8 cellular contexts compared by ENCODE assay signal in the genomic region with DNA sequence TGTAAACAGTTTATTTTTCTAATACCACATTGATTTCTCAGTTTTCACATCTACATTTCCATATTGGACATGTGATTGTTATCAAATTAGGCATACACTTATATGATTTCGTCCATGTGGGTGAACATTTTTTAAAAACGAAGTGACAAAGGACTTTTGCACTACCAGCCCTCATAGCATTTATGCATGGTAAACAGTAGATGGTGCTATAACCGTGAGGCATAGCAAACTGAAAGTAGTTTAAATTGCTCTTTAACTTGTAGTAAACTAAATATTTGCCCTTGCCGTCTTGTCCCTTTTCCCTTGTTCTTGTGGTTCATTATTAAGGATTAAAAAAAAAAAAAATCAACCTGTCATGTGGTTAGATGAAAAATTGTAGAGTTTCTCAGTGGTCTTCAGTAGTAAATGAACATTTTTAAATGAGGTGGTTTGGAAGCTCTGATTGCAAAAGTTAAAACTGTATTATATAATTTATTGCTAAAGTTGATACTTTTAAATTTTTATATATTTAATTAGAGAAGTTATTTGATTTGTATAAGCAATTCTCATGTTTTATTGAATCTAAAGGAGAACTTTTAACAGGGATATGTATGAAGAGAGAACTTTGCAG. TPM values are rescaled to one million over a fixed set of nuclear protein-coding genes. Genes with fewer than 3 reads are reported as not detected.
A peak's percentile ranks its signal among the peaks of the same experiment; 100 is the strongest.
DNase-seq lines count a peak whose midpoint lies in the region; ATAC-seq, FAIRE-seq and TF ChIP-seq lines count a peak whose summit lies in the region.

No MANE protein-coding gene starts in this region.

- H3K27ac ChIP-seq in RWPE2 (ENCODE audit: poor library complexity, severe bottlenecking) (no peak overlapping the region), dorsolateral prefrontal cortex (no peak overlapping the region), aorta (ENCODE audit: low read depth in 1 of 2, low read length in 2 of 2) (no peak overlapping the region)

- 0 to 1% methylated on average over 4 of the region's 4 CpGs for WGBS in aorta, 2 donors

- no peaks in the 10 kb centered on the region for H3K36me3 Mint-ChIP-seq in activated T-cell treated with anti-CD3 and anti-CD28 coated beads, Interleukin-2, amount 50 U/mL, for 4 hours (ENCODE audit: insufficient read depth)
- H3K36me3 Mint-ChIP-seq in memory B cell: peaks cover 6% of the 10 kb centered on the region

- H3K4me3 ChIP-seq in RWPE2 (ENCODE audit: severe bottlenecking): no peak overlapping the region
- peak overlapping the region in 41 of 59 donors; percentile 3 to 53 (median 28) for H3K4me3 ChIP-seq in dorsolateral prefrontal cortex
- peak overlapping the region in 1 of 2 donors; percentile 48 for H3K4me3 ChIP-seq in aorta (ENCODE audit: low read length in 2 of 2)

- peak overlapping the region; percentile 73 for H3K4me3 Mint-ChIP-seq in activated T-cell treated with anti-CD3 and anti-CD28 coated beads, Interleukin-2, amount 50 U/mL, for 4 hours
- peak overlapping the region; percentile 69 for H3K4me3 Mint-ChIP-seq in memory B cell

- H3K9me3 Mint-ChIP-seq in activated T-cell treated with anti-CD3 and anti-CD28 coated beads, Interleukin-2, amount 50 U/mL, for 4 hours: no peaks in the 10 kb centered on the region
- H3K9me3 Mint-ChIP-seq in memory B cell: no peaks in the 10 kb centered on the region

- H3K36me3 ChIP-seq in RWPE2 (ENCODE audit: low read depth) (peaks cover 16% of the 10 kb centered on the region; the same call in 1 of the 2 replicates), aorta (ENCODE audit: control insufficient read depth in 1 of 2, insufficient read depth in 2 of 2, low read length in 1 of 2) (no peaks in the 10 kb centered on the region)

- H3K4me1 ChIP-seq in RWPE2 (ENCODE audit: insufficient read depth, poor library complexity, severe bottlenecking): no peaks in the 10 kb centered on the region
- peaks cover 0 to 2% of the 10 kb centered on the region in 2 donors for H3K4me1 ChIP-seq in aorta (ENCODE audit: control insufficient read depth in 1 of 2, insufficient read depth in 2 of 2, low read length in 2 of 2)

- no peaks in the 10 kb centered on the region for H3K9me3 ChIP-seq in RWPE2 (ENCODE audit: severe bottlenecking)
- no peaks in the 10 kb centered on the region for H3K9me3 ChIP-seq in aorta (ENCODE audit: control insufficient read depth, low read length)

- no peak for DNase-seq in activated T-cell treated with anti-CD3 and anti-CD28 coated beads, Interleukin-2, amount 50 U/mL, for 4 hours
- no peak for DNase-seq in activated T-cell treated with anti-CD3 and anti-CD28 coated beads, Interleukin-2, amount 50 U/mL, for 1 hour
- DNase-seq in HTR-8/SVneo (ENCODE audit: insufficient read length, low spot score) (peak; percentile 55), RWPE2 (ENCODE audit: low spot score) (no peak), dorsolateral prefrontal cortex (no peak), memory B cell (ENCODE audit: low spot score in 2 of 2) (peak in 1 of 2 donors; percentile 26), aorta (no peak)

- peak; percentile 92 for TF ChIP-seq CTCF in RWPE2 (IDR thresholded peaks at IDR 0.05; ENCODE audit: poor library complexity, severe bottlenecking)
- peak; percentile 55 to 91 (median 76) for TF ChIP-seq CTCF in dorsolateral prefrontal cortex (IDR thresholded peaks at IDR 0.05 in 54 of 56, conservative IDR thresholded peaks at IDR 0.05 in 2 of 56; ENCODE audit: low read depth in 1 of 56, partially characterized antibody in 56 of 56)

- no peak overlapping the region for H3K27ac Mint-ChIP-seq in memory B cell

- H3K4me1 Mint-ChIP-seq in activated T-cell treated with anti-CD3 and anti-CD28 coated beads, Interleukin-2, amount 50 U/mL, for 4 hours (ENCODE audit: low read depth): peaks cover 2% of the 10 kb centered on the region
- no peaks in the 10 kb centered on the region for H3K4me1 Mint-ChIP-seq in memory B cell

- H3K27me3 ChIP-seq in RWPE2 (ENCODE audit: insufficient read depth, poor library complexity, severe bottlenecking): no peaks in the 10 kb centered on the region
- no peaks in the 10 kb centered on the region for H3K27me3 ChIP-seq in dorsolateral prefrontal cortex
- H3K27me3 ChIP-seq in aorta (ENCODE audit: control insufficient read depth in 1 of 2, insufficient read depth in 2 of 2, low read length in 1 of 2): no peaks in the 10 kb centered on the region

- no peak for FAIRE-seq in HTR-8/SVneo (lab: Jason Lieb, UNC)

- no peaks in the 10 kb centered on the region for H3K27me3 Mint-ChIP-seq in activated T-cell treated with anti-CD3 and anti-CD28 coated beads, Interleukin-2, amount 50 U/mL, for 4 hours (ENCODE audit: low read depth)
- no peaks in the 10 kb centered on the region for H3K27me3 Mint-ChIP-seq in memory B cell

- ATAC-seq in activated T-cell treated with anti-CD3 and anti-CD28 coated beads, Interleukin-2, amount 50 U/mL, for 4 hours: peak; percentile 58
- ATAC-seq in GM21619 (IDR thresholded peaks at IDR 0.05; ENCODE audit: unreplicated experiment) (peak; percentile 95), RWPE2 (ENCODE audit: low read depth) (peak; percentile 61; the same call in 2 of the 3 replicates), memory B cell (ENCODE audit: low read depth) (peak; percentile 79), aorta (ENCODE audit: low FRiP score) (peak; percentile 82)

- intact Hi-C loops in dorsolateral prefrontal cortex (cut with DNase I) (loop anchor here (5.0 to 10.0 kb wide), 2 partner anchors 60 to 63 kb away; a partner anchor contains a TSS), aorta (cut with DNase I) (loop anchor here (5.0 kb wide), 1 partner anchor 63 kb away; no protein-coding TSS in a partner anchor)

RNA-seq across cellular contexts. Expression of a gene that starts 24.0 kb away (rescaled TPM):
- not detected for total RNA-seq in activated T-cell treated with anti-CD3 and anti-CD28 coated beads, Interleukin-2, amount 50 U/mL, for 4 hours
- total RNA-seq in dorsolateral prefrontal cortex (1 to 10 TPM in 13 of 120 experiments, under 1 TPM in 61, not detected in 46; 0.36 to 1.7 (median 0.65) TPM), aorta (under 1 TPM in 1 of 2 donors, not detected in 1; 0.54 TPM)
- 1 to 10 TPM in 1 of 2 donors, not detected in 1; 7.1 TPM for polyA plus RNA-seq in aorta

RNA-seq across cellular contexts. Expression of a gene that starts 24.5 kb away (rescaled TPM):
- total RNA-seq in activated T-cell treated with anti-CD3 and anti-CD28 coated beads, Interleukin-2, amount 50 U/mL, for 4 hours: 10 to 100 TPM in 2 of 3 donors, 1 to 10 TPM in 1; 9.0 to 13.0 (median 11.6) TPM
- total RNA-seq in dorsolateral prefrontal cortex: 10 to 100 TPM in 102 of 120 experiments, 1 to 10 TPM in 18; 6.6 to 21.9 (median 13.0) TPM
- total RNA-seq in aorta: 10 to 100 TPM; 16.5 to 19.1 TPM
- polyA plus RNA-seq in aorta: 1 to 10 TPM; 5.0 to 7.6 TPM

RNA-seq across cellular contexts. Expression of a gene that starts 30.7 kb away (rescaled TPM):
- total RNA-seq in activated T-cell treated with anti-CD3 and anti-CD28 coated beads, Interleukin-2, amount 50 U/mL, for 4 hours: under 1 TPM; 0.08 to 0.33 (median 0.32) TPM
- total RNA-seq in dorsolateral prefrontal cortex (10 to 100 TPM in 34 of 120 experiments, 1 to 10 TPM in 86; 3.8 to 18.6 (median 8.6) TPM), aorta (100 to 1,000 TPM in 1 of 2 donors, 10 to 100 TPM in 1; 81.1 to 132 TPM)
- 100 to 1,000 TPM in 1 of 2 donors, 10 to 100 TPM in 1; 40.5 to 125 TPM for polyA plus RNA-seq in aorta

RNA-seq across cellular contexts. Expression of a gene that starts 58.3 kb away (rescaled TPM):
- total RNA-seq in activated T-cell treated with anti-CD3 and anti-CD28 coated beads, Interleukin-2, amount 50 U/mL, for 4 hours: 1 to 10 TPM; 5.2 to 7.5 (median 7.1) TPM
- 10 to 100 TPM in 42 of 120 experiments, 1 to 10 TPM in 78; 3.7 to 20.5 (median 9.2) TPM for total RNA-seq in dorsolateral prefrontal cortex
- 1 to 10 TPM; 4.5 to 7.1 TPM for total RNA-seq in aorta
- 1 to 10 TPM; 2.3 to 4.3 TPM for polyA plus RNA-seq in aorta

RNA-seq across cellular contexts. Expression of a gene that starts 58.5 kb away (rescaled TPM):
- 10 to 100 TPM; 14.0 to 19.3 (median 14.5) TPM for total RNA-seq in activated T-cell treated with anti-CD3 and anti-CD28 coated beads, Interleukin-2, amount 50 U/mL, for 4 hours
- total RNA-seq in dorsolateral prefrontal cortex (10 to 100 TPM in 116 of 120 experiments, 1 to 10 TPM in 4; 8.3 to 22.2 (median 16.8) TPM), aorta (10 to 100 TPM; 15.5 to 20.0 TPM)
- polyA plus RNA-seq in aorta: 10 to 100 TPM in 1 of 2 donors, 1 to 10 TPM in 1; 3.9 to 12.3 TPM

Comparison
In these comparisons a context has a peak if more than half of its experiments do, and no peak if none do; other contexts are left out.
1. RNA of a gene that starts 30.7 kb away (total RNA-seq): 81.1 to 132 TPM in aorta; 3.8 to 18.6 TPM in dorsolateral prefrontal cortex and 0.08 to 0.33 TPM in activated T-cell treated with anti-CD3 and anti-CD28 coated beads, Interleukin-2, amount 50 U/mL, for 4 hours; every median in the first group is over 4 times any median in the second.
2. Peak in every context shown above with its lines, with median percentiles within 50 percentile points of each other: ATAC-seq.